Comparison of ENCODE assay signal across 15 cellular contexts in the genomic region with DNA sequence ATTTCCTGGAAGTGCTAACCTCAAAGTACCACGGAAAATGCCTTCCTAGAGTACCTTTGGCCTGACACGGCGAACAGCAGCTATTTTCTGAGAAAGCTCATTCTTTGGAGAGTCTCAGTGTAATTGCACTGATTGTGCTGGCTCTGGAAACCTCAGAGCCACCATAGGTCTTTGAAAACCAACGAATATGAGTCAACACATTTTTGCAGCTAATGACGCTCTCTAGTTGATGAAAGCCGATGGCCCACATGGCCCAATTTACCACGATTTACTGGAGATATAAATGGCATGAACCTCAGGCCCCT.
DNase-seq lines count a peak whose midpoint lies in the region; TF ChIP-seq lines count a peak whose summit lies in the region.
"Had no signal": no experiment of that assay in that cellular context is flagged by ENCODE, and none has a peak within 500 bp of the region (broad histone marks: within the 10 kb centered on the region; RNA-seq: fewer than 3 reads in every experiment).

No MANE protein-coding gene starts in this region.

- DNase-seq in DMS79 (lab: John Stamatoyannopoulos, UW) (peak; percentile 37), DMS79 treated with DMSO at 0.1 percent for 48 hours (lab: John Stamatoyannopoulos, UW) (no peak), CD14-positive monocyte (ENCODE audit: low spot score) (peak; percentile 9), NCI-H748 (lab: John Stamatoyannopoulos, UW; ENCODE audit: unreplicated experiment) (peak; percentile 92), glutamatergic neuron (peak; percentile 4), HCEC 1CT (no peak)
- no peak for DNase-seq in activated T-cell treated with anti-CD3 and anti-CD28 coated beads, Interleukin-2, amount 50 U/mL, for 48 hours
- DNase-seq in activated naive CD8-positive, alpha-beta T cell treated with anti-CD3 and anti-CD28 coated beads for 36 hours: no peak
- DNase-seq: 8988T; CD8-positive, alpha-beta memory T cell; EL; HFFc6; KBM-7; NCI-H187; NK-92 treated with Interleukin-12 subunit alpha and Interleukin-12 subunit beta, amount 100 ng/mL, for 24 hours had no signal

- H3K36me3 Mint-ChIP-seq in CD14-positive monocyte: no peaks in the 10 kb centered on the region
- peaks cover 19% of the 10 kb centered on the region for H3K36me3 Mint-ChIP-seq in glutamatergic neuron (ENCODE audit: unreplicated experiment)
- H3K36me3 Mint-ChIP-seq in activated naive CD8-positive, alpha-beta T cell treated with anti-CD3 and anti-CD28 coated beads for 36 hours: no peaks in the 10 kb centered on the region
- H3K36me3 Mint-ChIP-seq: CD8-positive, alpha-beta memory T cell had no signal

- TF ChIP-seq CTCF in CD14-positive monocyte (IDR thresholded peaks at IDR 0.05) (no peak), glutamatergic neuron (IDR thresholded peaks at IDR 0.05; ENCODE audit: partially characterized antibody, unreplicated experiment) (no peak)

- H3K9me3 Mint-ChIP-seq in CD14-positive monocyte (peaks cover 5 to 29% (median 13%) of the 10 kb centered on the region in 7 donors), glutamatergic neuron (ENCODE audit: unreplicated experiment) (peaks cover 7% of the 10 kb centered on the region)
- peaks cover 4% of the 10 kb centered on the region for H3K9me3 Mint-ChIP-seq in activated naive CD8-positive, alpha-beta T cell treated with anti-CD3 and anti-CD28 coated beads for 36 hours

- H3K27me3 Mint-ChIP-seq in CD14-positive monocyte (ENCODE audit: low read depth in 3 of 3) (peaks cover 0 to 2% (median 1%) of the 10 kb centered on the region in 3 donors), glutamatergic neuron (ENCODE audit: unreplicated experiment) (peaks cover 4% of the 10 kb centered on the region)
- H3K27me3 Mint-ChIP-seq in activated naive CD8-positive, alpha-beta T cell treated with anti-CD3 and anti-CD28 coated beads for 36 hours: no peaks in the 10 kb centered on the region

- no peak overlapping the region for H3K4me3 Mint-ChIP-seq in CD14-positive monocyte
- no peak overlapping the region for H3K4me3 Mint-ChIP-seq in glutamatergic neuron (ENCODE audit: unreplicated experiment)
- H3K4me3 Mint-ChIP-seq in activated naive CD8-positive, alpha-beta T cell treated with anti-CD3 and anti-CD28 coated beads for 36 hours: no peak overlapping the region
- H3K4me3 Mint-ChIP-seq: CD8-positive, alpha-beta memory T cell; HFFc6 had no signal

- intact Hi-C loops in CD14-positive monocyte (cut with micrococcal nuclease): no loop called here

- H3K27ac Mint-ChIP-seq in CD14-positive monocyte (no peak overlapping the region), glutamatergic neuron (ENCODE audit: unreplicated experiment) (no peak overlapping the region)
- no peak overlapping the region for H3K27ac Mint-ChIP-seq in activated naive CD8-positive, alpha-beta T cell treated with anti-CD3 and anti-CD28 coated beads for 36 hours
- H3K27ac Mint-ChIP-seq: HFFc6 had no signal

- H3K4me1 Mint-ChIP-seq in CD14-positive monocyte (no peaks in the 10 kb centered on the region), glutamatergic neuron (ENCODE audit: low read depth, unreplicated experiment) (peaks cover 24% of the 10 kb centered on the region)
- peaks cover 3% of the 10 kb centered on the region for H3K4me1 Mint-ChIP-seq in activated naive CD8-positive, alpha-beta T cell treated with anti-CD3 and anti-CD28 coated beads for 36 hours

Comparison
In these comparisons a context has a peak if more than half of its experiments do, and no peak if none do; other contexts are left out.
1. DNase-seq: peak in DMS79 (single experiment), CD14-positive monocyte (single experiment), NCI-H748 (single experiment) and glutamatergic neuron (single experiment); none in DMS79 treated with DMSO at 0.1 percent for 48 hours (single experiment), HCEC 1CT (single experiment), activated T-cell treated with anti-CD3 and anti-CD28 coated beads, Interleukin-2, amount 50 U/mL, for 48 hours (0 of 2) and activated naive CD8-positive, alpha-beta T cell treated with anti-CD3 and anti-CD28 coated beads for 36 hours (single experiment).